In genomic region chr11:28058333-28058732, GRCh38 we compare ENCODE assay signal across 24 cellular contexts. TPM values are rescaled to one million over a fixed set of nuclear protein-coding genes. Genes with fewer than 3 reads are reported as not detected.
DNase-seq lines count a peak whose midpoint lies in the region; ATAC-seq and TF ChIP-seq lines count a peak whose summit lies in the region.
"Had no signal": no experiment of that assay in that cellular context is flagged by ENCODE, and none has a peak within 500 bp of the region (broad histone marks: within the 10 kb centered on the region; RNA-seq: fewer than 3 reads in every experiment).

No MANE protein-coding gene starts in this region.

- POLR2A ChIA-PET in AG04449 (lab: Yijun Ruan, JAX): no interaction called here

- H3K79me1 ChIP-seq in mesendoderm (ENCODE audit: low read length): no peaks in the 10 kb centered on the region

- TF ChIP-seq CTCF in AG04449 (IDR thresholded peaks at IDR 0.05; ENCODE audit: insufficient read depth, low read length, missing control alignments): no peak

- H2AK5ac ChIP-seq in mesendoderm (ENCODE audit: low read length): no peak overlapping the region

- ATAC-seq in HG03108 (IDR thresholded peaks at IDR 0.05; ENCODE audit: unreplicated experiment) (no peak), GM18907 (IDR thresholded peaks at IDR 0.05; ENCODE audit: unreplicated experiment) (no peak)
- ATAC-seq: T-helper 17 cell had no signal

- H2BK5ac ChIP-seq in mesendoderm (ENCODE audit: low read length): no peak overlapping the region

- DNase-seq in AG04449 (ENCODE audit: low read depth, low spot score): peak; percentile 31
- peak; percentile 8 for DNase-seq in H4 (ENCODE audit: low spot score)
- DNase-seq in amniotic epithelial cell (ENCODE audit: low read depth): peak; percentile 72
- peak; percentile 15 for DNase-seq in mesendoderm
- no peak for DNase-seq in mesenteric fat pad (ENCODE audit: low spot score)
- no peak for DNase-seq in dermis blood vessel endothelial cell
- DNase-seq: activated gamma-delta T cell; adrenal gland; C1 segment of cervical spinal cord; cortex of kidney; glutamatergic neuron; Karpas-422; mammary epithelial cell; NCI-H1092; NCI-H187; NCI-H526 treated with DMSO at 0.1 percent for 48 hours; nucleus accumbens; stimulated activated CD4-positive, alpha-beta T cell treated with anti-CD3 and anti-CD28 coated beads, Interleukin-2, amount 100 ng/mL, for 24 hours; T-helper 17 cell; upper lobe of left lung had no signal

- H3K4me1 ChIP-seq in mesendoderm (ENCODE audit: control insufficient read depth, low read depth, low read length): no peaks in the 10 kb centered on the region
- H3K4me1 ChIP-seq: adrenal gland, SJSA1, upper lobe of left lung had no signal

- CTCF ChIA-PET in AG04449 (lab: Yijun Ruan, JAX): interaction anchor here (0.7 to 1.4 kb wide), 2 partner anchors 11 to 62 kb away, joined by 3 read pairs; no protein-coding TSS in a partner anchor

- H2BK15ac ChIP-seq in mesendoderm (replicated peaks; ENCODE audit: low read depth): no peak overlapping the region

- H3K56ac ChIP-seq in mesendoderm (ENCODE audit: low read length): no peak overlapping the region

- no peak overlapping the region for H3K27ac ChIP-seq in mesendoderm (ENCODE audit: low read depth, low read length)
- H3K27ac ChIP-seq: adrenal gland, SJSA1, upper lobe of left lung had no signal

- no peak overlapping the region for H3K4me3 ChIP-seq in AG04449 (ENCODE audit: low read depth, low read length)
- no peak overlapping the region for H3K4me3 ChIP-seq in mesendoderm (ENCODE audit: low read length)
- H3K4me3 ChIP-seq: adrenal gland, SJSA1, smooth muscle cell, upper lobe of left lung had no signal

- no peak overlapping the region for H4K5ac ChIP-seq in mesendoderm (ENCODE audit: low read length)

- no peak overlapping the region for H3K9ac ChIP-seq in mesendoderm (ENCODE audit: low read length)

- no peaks in the 10 kb centered on the region for H3K27me3 ChIP-seq in mesendoderm (ENCODE audit: insufficient read depth, low read length, poor library complexity)
- H3K27me3 ChIP-seq: adrenal gland, SJSA1, upper lobe of left lung had no signal

- H3K4me2 ChIP-seq in mesendoderm (ENCODE audit: low read length): no peak overlapping the region
- H3K4me2 ChIP-seq: smooth muscle cell had no signal

- H3K18ac ChIP-seq in mesendoderm (ENCODE audit: low read length): no peak overlapping the region

- no peak overlapping the region for H2BK120ac ChIP-seq in mesendoderm (ENCODE audit: low read depth, low read length)

- no peak overlapping the region for H3K23ac ChIP-seq in mesendoderm (ENCODE audit: low read length)

- no peak overlapping the region for H4K8ac ChIP-seq in mesendoderm (ENCODE audit: low read depth, low read length)

- peaks cover 2% of the 10 kb centered on the region for H3K36me3 ChIP-seq in mesendoderm (ENCODE audit: control insufficient read depth, insufficient read depth, low read length)
- H3K36me3 ChIP-seq: adrenal gland, upper lobe of left lung had no signal

- no peaks in the 10 kb centered on the region for H3K79me2 ChIP-seq in mesendoderm (ENCODE audit: control insufficient read depth, insufficient read depth, low read length)

- no peak overlapping the region for H3K4ac ChIP-seq in mesendoderm (ENCODE audit: low read depth, low read length)

RNA-seq across cellular contexts. Expression of gene KIF18A, which starts 49.6 kb away (rescaled TPM):
- 28.8 and 34.1 TPM in 2 replicates for total RNA-seq in H4 (2014; rRNA removed; shearing (Covaris generic))
- 12.8 TPM for polyA plus RNA-seq in mesendoderm (2013, experiment 1 of 2)
- 12.8 TPM for polyA plus RNA-seq in mesendoderm (2013, experiment 2 of 2)
- 0.32 TPM for total RNA-seq in mesenteric fat pad
- 4.8 and 17.9 TPM in 2 replicates for total RNA-seq in dermis blood vessel endothelial cell

RNA-seq across cellular contexts. Expression of gene METTL15, which starts 49.9 kb away (rescaled TPM):
- 14.8 and 19.1 TPM in 2 replicates for total RNA-seq in H4 (2014; rRNA removed; shearing (Covaris generic))
- 6.6 TPM for polyA plus RNA-seq in mesendoderm (2013, experiment 1 of 2)
- 6.6 TPM for polyA plus RNA-seq in mesendoderm (2013, experiment 2 of 2)
- total RNA-seq in mesenteric fat pad: 7.7 TPM
- 11.8 and 16.5 TPM in 2 replicates for total RNA-seq in dermis blood vessel endothelial cell

Comparison
In these comparisons a context has a peak if more than half of its experiments do, and no peak if none do; other contexts are left out.
1. DNase-seq: peak in AG04449 (single experiment), H4 (single experiment), amniotic epithelial cell (single experiment) and mesendoderm (single experiment); none in mesenteric fat pad (single experiment) and dermis blood vessel endothelial cell (single experiment).